16 cellular contexts compared by ENCODE assay signal in the genomic region with DNA sequence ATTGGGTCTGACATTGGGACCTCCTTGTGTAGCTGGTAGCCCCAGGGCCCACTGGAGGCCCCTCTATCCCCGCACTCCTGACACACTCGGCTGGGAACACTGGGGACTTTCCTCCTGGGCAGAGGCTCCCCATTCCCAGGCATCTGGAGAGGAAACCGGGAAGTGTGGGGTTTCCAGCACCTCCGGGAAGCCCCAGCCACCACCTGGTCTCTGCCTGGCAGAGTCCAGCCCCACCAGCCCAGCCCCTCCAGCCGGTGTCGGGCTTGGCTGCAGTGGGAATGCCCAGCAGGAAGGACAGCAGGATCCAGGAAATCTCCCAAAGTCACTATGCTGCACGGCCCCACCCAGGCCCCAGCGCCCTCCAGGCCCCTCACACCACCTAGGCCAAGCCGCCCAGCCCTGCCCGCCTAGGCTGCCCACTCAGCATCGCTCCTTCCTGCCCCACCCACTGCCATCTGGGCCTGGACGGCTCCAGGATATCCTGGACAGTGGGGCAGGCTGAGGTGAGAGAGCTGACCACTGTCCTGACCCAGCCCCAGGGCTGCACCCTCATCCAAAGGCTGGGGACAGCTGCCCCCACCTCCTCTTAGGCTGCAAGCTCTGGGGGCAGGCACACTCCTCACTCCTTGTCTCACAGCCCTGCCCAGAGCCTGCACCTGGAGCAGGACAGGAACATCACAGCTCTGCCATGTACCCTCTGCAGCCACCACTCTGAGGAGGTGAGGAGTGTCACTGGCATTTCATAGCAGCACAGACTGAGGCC. TPM values are rescaled to one million over a fixed set of nuclear protein-coding genes. Genes with fewer than 3 reads are reported as not detected.
DNase-seq lines count a peak whose midpoint lies in the region; ATAC-seq and TF ChIP-seq lines count a peak whose summit lies in the region.
"Had no signal": no experiment of that assay in that cellular context is flagged by ENCODE, and none has a peak within 500 bp of the region (broad histone marks: within the 10 kb centered on the region; RNA-seq: fewer than 3 reads in every experiment).

No MANE protein-coding gene starts in this region.

- peaks cover 3% of the 10 kb centered on the region for H3K4me1 Mint-ChIP-seq in chondrocyte (ENCODE audit: low read depth)

- WGBS in lower leg skin, 2 donors, result 67 to 76% methylated on average over 9 to 12 of the region's 12 CpGs

- TF ChIP-seq POLR2A in lower leg skin (IDR thresholded peaks at IDR 0.05), result no peak

- no peak overlapping the region for H3K4me3 ChIP-seq in lower leg skin (ENCODE audit: low read depth, poor library complexity, severe bottlenecking)
- H3K4me3 ChIP-seq: transverse colon had no signal

- H3K9me3 Mint-ChIP-seq in chondrocyte (ENCODE audit: low read depth), result no peaks in the 10 kb centered on the region
- H3K9me3 Mint-ChIP-seq: activated naive CD4-positive, alpha-beta T cell treated with anti-CD3 and anti-CD28 coated beads, Interleukin-2, amount 50 U/mL, for 72 hours; H9; IgD-negative memory B cell; mesothelial cell of epicardium had no signal

- H3K4me3 Mint-ChIP-seq in chondrocyte (ENCODE audit: unreplicated experiment), result no peak overlapping the region
- H3K4me3 Mint-ChIP-seq: IgD-negative memory B cell, mesothelial cell of epicardium had no signal

- no peak for TF ChIP-seq CTCF in chondrocyte (IDR thresholded peaks at IDR 0.05)
- no peak for TF ChIP-seq CTCF in lower leg skin (IDR thresholded peaks at IDR 0.05)

- ATAC-seq in Right ventricle myocardium superior (ENCODE audit: poor library complexity) (no peak), Right ventricle myocardium inferior (no peak), GM19395 (IDR thresholded peaks at IDR 0.05; ENCODE audit: unreplicated experiment) (no peak)

- H3K36me3 Mint-ChIP-seq in chondrocyte (ENCODE audit: low read depth), result no peaks in the 10 kb centered on the region
- H3K36me3 Mint-ChIP-seq: activated naive CD4-positive, alpha-beta T cell treated with anti-CD3 and anti-CD28 coated beads, Interleukin-2, amount 50 U/mL, for 72 hours; mesothelial cell of epicardium had no signal

- intact Hi-C loops in Right ventricle myocardium superior (cut with DNase I), result no loop called here
- intact Hi-C loops in Right ventricle myocardium inferior (cut with DNase I), result no loop called here
- intact Hi-C loops in lower leg skin (cut with DNase I; ENCODE audit: low total_unique reads), result no loop called here

- peak; percentile 40 for DNase-seq in Right ventricle myocardium superior
- no peak for DNase-seq in Right ventricle myocardium inferior (ENCODE audit: missing footprints)
- peak; percentile 77 for DNase-seq in chondrocyte (ENCODE audit: low spot score)
- peak; percentile 9 to 83 for DNase-seq in lower leg skin (ENCODE audit: low spot score in 2 of 2)
- no peak for DNase-seq in NCI-H2227 (lab: John Stamatoyannopoulos, UW; ENCODE audit: unreplicated experiment)
- no peak for DNase-seq in NCI-H226
- DNase-seq in kidney tubule cell (ENCODE audit: low spot score), result no peak
- DNase-seq: effector memory CD4-positive, alpha-beta T cell; NCI-H1092 treated with DMSO at 0.1 percent for 48 hours; stimulated activated CD4-positive, alpha-beta T cell treated with anti-CD3 and anti-CD28 coated beads, Interleukin-4, amount 100 ng/mL, for 4 hours; transverse colon had no signal

- no peak overlapping the region for H3K27ac Mint-ChIP-seq in chondrocyte (ENCODE audit: unreplicated experiment)
- H3K27ac Mint-ChIP-seq: H9, IgD-negative memory B cell, mesothelial cell of epicardium had no signal

- peaks cover 11% of the 10 kb centered on the region for H3K27me3 Mint-ChIP-seq in chondrocyte (ENCODE audit: low read depth)

RNA-seq across cellular contexts. Expression of a gene that starts 11.8 kb away (rescaled TPM):
- total RNA-seq in Right ventricle myocardium superior (1.6 TPM), Right ventricle myocardium inferior (1.4 TPM), chondrocyte (0.05 to 0.18 TPM in 2 of 3 replicates, not detected in the other), lower leg skin (1 to 10 TPM in 3 of 4 donors, under 1 TPM in 1; 0.15 to 3.3 (median 1.6) TPM)

Comparison
In these comparisons a context has a peak if more than half of its experiments do, and no peak if none do; other contexts are left out.
1. DNase-seq: peak in Right ventricle myocardium superior (single experiment), chondrocyte (single experiment) and lower leg skin (2 of 2); none in Right ventricle myocardium inferior (single experiment), NCI-H2227 (single experiment), NCI-H226 (single experiment) and kidney tubule cell (single experiment).